ENCODE assay signal across 8 cellular contexts in genomic region chr2:177262958-177263450, GRCh38. TPM values are rescaled to one million over a fixed set of nuclear protein-coding genes. Genes with fewer than 3 reads are reported as not detected.
A peak's percentile ranks its signal among the peaks of the same experiment; 100 is the strongest.
DNase-seq lines count a peak whose midpoint lies in the region; ATAC-seq and TF ChIP-seq lines count a peak whose summit lies in the region.

No MANE protein-coding gene starts in this region.

- intact Hi-C loops in spleen (cut with DNase I; ENCODE audit: low total_unique reads): loop anchor here (5.0 to 10.0 kb wide), 2 partner anchors 51 to 98 kb away; partner anchors contain the start of gene HNRNPA3

- peak overlapping the region; percentile 95 for H3K4me3 ChIP-seq in HEK293 (ENCODE audit: low read depth, low read length)
- H3K4me3 ChIP-seq in iPS-11a (ENCODE audit: low read depth, low read length): peak overlapping the region; percentile 75
- peak overlapping the region; percentile 62 to 95 (median 84) for H3K4me3 ChIP-seq in spleen

- peaks cover 58% of the 10 kb centered on the region for H3K4me1 Mint-ChIP-seq in activated CD8-positive, alpha-beta T cell treated with anti-CD3 and anti-CD28 coated beads, Interleukin-2, amount 10 ng/mL, durations not matched to agents 7 days and 5 days (ENCODE audit: low read depth)

- H3K36me3 ChIP-seq in HEK293 (ENCODE audit: control insufficient read depth in 2 of 2, insufficient read depth in 1 of 2, low read length in 2 of 2): peaks cover 0 to 3% of the 10 kb centered on the region in 2 experiments; a peak in 1 of 3 replicates
- peaks cover 0 to 16% (median 0%) of the 10 kb centered on the region in 6 donors for H3K36me3 ChIP-seq in spleen

- TF ChIP-seq CTCF in HEK293 (tag by site-specific recombination; IDR thresholded peaks at IDR 0.05): no peak
- no peak for TF ChIP-seq CTCF in spleen (IDR thresholded peaks at IDR 0.05 in 8 of 11, conservative IDR thresholded peaks at IDR 0.05 in 3 of 11)

- peak overlapping the region; percentile 86 for H3K4me3 Mint-ChIP-seq in activated CD8-positive, alpha-beta T cell treated with anti-CD3 and anti-CD28 coated beads, Interleukin-2, amount 10 ng/mL, durations not matched to agents 7 days and 5 days

- TF ChIP-seq POLR2A in spleen (IDR thresholded peaks at IDR 0.05): no peak

- no peak for ATAC-seq in activated CD8-positive, alpha-beta T cell treated with anti-CD3 and anti-CD28 coated beads, Interleukin-2, amount 10 ng/mL, durations not matched to agents 7 days and 5 days

- CTCF ChIA-PET in HEK293 (lab: Yijun Ruan, JAX): interaction anchor here (0.5 to 2.8 kb wide), 28 partner anchors 9 to 733 kb away, joined by 3 to 25 read pairs (median 4); no protein-coding TSS in a partner anchor
- CTCF ChIA-PET in activated CD8-positive, alpha-beta T cell treated with anti-CD3 and anti-CD28 coated beads, Interleukin-2, amount 10 ng/mL, durations not matched to agents 7 days and 5 days (lab: Charles Lee): interaction anchor here (0.6 to 11.2 kb wide), 34 partner anchors 8 to 143 kb away, joined by 3 to 140 read pairs (median 6); partner anchors contain the start of gene HNRNPA3

- H3K27ac Mint-ChIP-seq in activated CD8-positive, alpha-beta T cell treated with anti-CD3 and anti-CD28 coated beads, Interleukin-2, amount 10 ng/mL, durations not matched to agents 7 days and 5 days: peak overlapping the region; percentile 100

- H3K9me3 Mint-ChIP-seq in activated CD8-positive, alpha-beta T cell treated with anti-CD3 and anti-CD28 coated beads, Interleukin-2, amount 10 ng/mL, durations not matched to agents 7 days and 5 days (ENCODE audit: insufficient read depth): peaks cover 5% of the 10 kb centered on the region

- POLR2A ChIA-PET in HEK293 (lab: Yijun Ruan, JAX): interaction anchor here (0.7 to 3.2 kb wide), 13 partner anchors 8 to 129 kb away, joined by 3 to 23 read pairs (median 8); partner anchors contain the start of gene HNRNPA3
- POLR2A ChIA-PET in activated CD8-positive, alpha-beta T cell treated with anti-CD3 and anti-CD28 coated beads, Interleukin-2, amount 10 ng/mL, durations not matched to agents 7 days and 5 days (lab: Charles Lee): interaction anchor here (0.5 to 5.4 kb wide), 28 partner anchors 10 to 130 kb away, joined by 3 to 143 read pairs (median 18); partner anchors contain the start of genes AGPS and HNRNPA3

- no peak for DNase-seq in activated CD8-positive, alpha-beta T cell treated with anti-CD3 and anti-CD28 coated beads, Interleukin-2, amount 10 ng/mL, durations not matched to agents 7 days and 5 days
- DNase-seq in spleen (no peak), AG20443 (ENCODE audit: low spot score) (no peak), DMS153 (lab: John Stamatoyannopoulos, UW) (no peak), SHP77 (lab: John Stamatoyannopoulos, UW) (no peak)
- no peak for DNase-seq in activated CD4-positive, alpha-beta T cell treated with anti-CD3 and anti-CD28 coated beads for 4 hours

- no peaks in the 10 kb centered on the region for H3K27me3 ChIP-seq in spleen (replicated peaks in 1 of 7)

- H3K4me1 ChIP-seq in HEK293 (ENCODE audit: control insufficient read depth, insufficient read depth, low read length) (peaks cover 12% of the 10 kb centered on the region), spleen (peaks cover 31 to 71% (median 59%) of the 10 kb centered on the region in 6 donors)

- H3K9me3 ChIP-seq in HEK293 (ENCODE audit: control insufficient read depth, insufficient read depth, low read depth, low read length) (no peaks in the 10 kb centered on the region), spleen (peaks cover 0 to 4% (median 3%) of the 10 kb centered on the region in 8 donors)

- no peaks in the 10 kb centered on the region for H3K27me3 Mint-ChIP-seq in activated CD8-positive, alpha-beta T cell treated with anti-CD3 and anti-CD28 coated beads, Interleukin-2, amount 10 ng/mL, durations not matched to agents 7 days and 5 days (ENCODE audit: low read depth)

- 1 to 3% (median 2%) methylated on average over 6 of the region's 6 CpGs for WGBS in spleen, 5 donors

- H3K36me3 Mint-ChIP-seq in activated CD8-positive, alpha-beta T cell treated with anti-CD3 and anti-CD28 coated beads, Interleukin-2, amount 10 ng/mL, durations not matched to agents 7 days and 5 days (ENCODE audit: low read depth): peaks cover 54% of the 10 kb centered on the region

- H3K27ac ChIP-seq in HEK293 (ENCODE audit: extremely low read depth, low read depth, low read length): 0 out of 2 replicates have a peak overlapping the region, but pooled peaks have one; percentile 26
- peak overlapping the region; percentile 96 to 100 (median 100) for H3K27ac ChIP-seq in spleen

TF ChIP-seq in HEK293, 187 proteins besides CTCF, POLR2A, EP300 and RAD21:
- TF ChIP-seq ZNF155 (tag by site-specific recombination; IDR thresholded peaks at IDR 0.05) (no peak), PRDM6 (tag by site-specific recombination; IDR thresholded peaks at IDR 0.05) (0 out of 2 replicates have a peak, but pooled peaks have one; percentile 24), ZNF292 (tag by site-specific recombination; IDR thresholded peaks at IDR 0.05; ENCODE audit: borderline replicate concordance, low read depth) (no peak), ZSCAN30 (tag by site-specific recombination; IDR thresholded peaks at IDR 0.05) (no peak), KLF17 (tag by site-specific recombination; IDR thresholded peaks at IDR 0.05) (no peak), PRDM1 (tag by site-specific recombination; IDR thresholded peaks at IDR 0.05) (peak; percentile 67; the same call in 1 of the 2 replicates)

RNA-seq across cellular contexts. Expression of gene NFE2L2, which starts 1.5 kb away (rescaled TPM):
- total RNA-seq in activated CD8-positive, alpha-beta T cell treated with anti-CD3 and anti-CD28 coated beads, Interleukin-2, amount 10 ng/mL, durations not matched to agents 7 days and 5 days: 10 to 100 TPM; 61.3 to 64.3 TPM
- 100 to 1,000 TPM in 6 of 7 donors, 10 to 100 TPM in 1; 87.0 to 148 (median 107) TPM for total RNA-seq in spleen
- polyA plus RNA-seq in spleen: 10 to 100 TPM; 25.9 to 50.4 (median 27.0) TPM

RNA-seq across cellular contexts. Expression of gene HNRNPA3, which starts 50.4 kb away (rescaled TPM):
- 100 to 1,000 TPM; 329 to 350 TPM for total RNA-seq in activated CD8-positive, alpha-beta T cell treated with anti-CD3 and anti-CD28 coated beads, Interleukin-2, amount 10 ng/mL, durations not matched to agents 7 days and 5 days
- total RNA-seq in spleen: 100 to 1,000 TPM in 5 of 7 donors, 10 to 100 TPM in 2; 79.8 to 213 (median 157) TPM
- 100 to 1,000 TPM; 144 to 179 (median 159) TPM for polyA plus RNA-seq in spleen
